Comparison of ENCODE assay signal across 1 cellular context in genomic region chr15:92810418-92811138, GRCh38.
TF ChIP-seq lines count a peak whose summit lies in the region.

No MANE protein-coding gene starts in this region.

TF ChIP-seq in HepG2, 621 proteins besides CTCF, POLR2A, EP300 and RAD21 (continued from another document):
- 0 out of 2 replicates have a peak, but pooled peaks have one; percentile 10 for TF ChIP-seq KAT8 (CRISPR knock-in tag; IDR thresholded peaks at IDR 0.05)
- TF ChIP-seq ZNF777 (CRISPR knock-in tag; IDR thresholded peaks at IDR 0.05), result no peak
- no peak for TF ChIP-seq BRD4 (CRISPR knock-in tag; IDR thresholded peaks at IDR 0.05)
- peak; percentile 68 for TF ChIP-seq POLR2AphosphoS5 (IDR thresholded peaks at IDR 0.05; ENCODE audit: low read depth, low read length)
- TF ChIP-seq NR2F6 (IDR thresholded peaks at IDR 0.05), result 0 out of 2 replicates have a peak, but pooled peaks have one; percentile 8
- TF ChIP-seq NR2F6 (CRISPR knock-in tag; IDR thresholded peaks at IDR 0.05), result no peak
- TF ChIP-seq HNRNPK (IDR thresholded peaks at IDR 0.05; ENCODE audit: low read depth, low read length, poor library complexity, severe bottlenecking), result no peak
- no peak for TF ChIP-seq ZSCAN21 (CRISPR knock-in tag; IDR thresholded peaks at IDR 0.05; ENCODE audit: borderline replicate concordance)
- TF ChIP-seq TBX2 (CRISPR knock-in tag; IDR thresholded peaks at IDR 0.05; ENCODE audit: borderline replicate concordance), result 0 out of 2 replicates have a peak, but pooled peaks have one; percentile 18
- 0 out of 2 replicates have a peak, but pooled peaks have one; percentile 28 for TF ChIP-seq SIN3A (IDR thresholded peaks at IDR 0.05; ENCODE audit: borderline replicate concordance, low read depth, low read length)
- TF ChIP-seq RBFOX2 (IDR thresholded peaks at IDR 0.05; ENCODE audit: low read depth, low read length), result 0 out of 2 replicates have a peak, but pooled peaks have one; percentile 13
- peak; percentile 28; the same call in 1 of the 2 replicates for TF ChIP-seq ELF3 (CRISPR knock-in tag; IDR thresholded peaks at IDR 0.05)
- no peak for TF ChIP-seq JARID2 (CRISPR knock-in tag; IDR thresholded peaks at IDR 0.05; ENCODE audit: insufficient replicate concordance)
- TF ChIP-seq PHF21A (CRISPR knock-in tag; IDR thresholded peaks at IDR 0.05), result peak; percentile 44; the same call in 1 of the 2 replicates
